11 cellular contexts compared by ENCODE assay signal in the genomic region with DNA sequence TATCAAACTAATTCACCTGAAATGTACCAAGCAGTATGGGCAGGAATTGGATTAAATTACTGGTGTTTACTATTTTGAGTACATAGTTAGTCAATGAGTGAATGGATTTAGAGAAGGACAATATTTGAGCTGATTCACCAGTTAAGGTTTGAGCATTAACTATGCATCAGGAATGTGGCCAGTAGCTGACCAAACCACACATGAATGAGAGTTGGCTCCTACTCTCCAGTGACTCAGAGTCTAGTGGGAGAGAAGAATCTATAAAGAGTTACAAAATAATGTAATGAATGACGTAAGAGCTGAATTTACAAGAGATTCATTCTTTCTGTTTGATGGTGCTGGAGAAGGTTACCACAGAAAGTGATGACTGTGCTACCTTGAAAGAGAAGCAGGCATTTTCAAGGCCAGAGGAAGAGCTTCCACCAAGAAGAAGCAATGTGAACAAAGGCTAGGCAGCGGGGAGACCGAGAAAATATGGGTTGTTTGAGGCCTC. TPM values are rescaled to one million over a fixed set of nuclear protein-coding genes. Genes with fewer than 3 reads are reported as not detected.
A peak's percentile ranks its signal among the peaks of the same experiment; 100 is the strongest.
DNase-seq lines count a peak whose midpoint lies in the region; ATAC-seq and TF ChIP-seq lines count a peak whose summit lies in the region.
"Had no signal": no experiment of that assay in that cellular context is flagged by ENCODE, and none has a peak within 500 bp of the region (broad histone marks: within the 10 kb centered on the region; RNA-seq: fewer than 3 reads in every experiment).

No MANE protein-coding gene starts in this region.

- 59 to 65% methylated on average over 3 of the region's 3 CpGs for WGBS in gastroesophageal sphincter (ENCODE audit: low coverage in 1 of 2), 2 donors
- 63% methylated on average over 3 of the region's 3 CpGs for WGBS in suprapubic skin

- peak; percentile 2 for DNase-seq in activated CD8-positive, alpha-beta T cell treated with anti-CD3 and anti-CD28 coated beads for 36 hours
- DNase-seq in activated CD8-positive, alpha-beta T cell treated with anti-CD3 and anti-CD28 coated beads, Interleukin-2, amount 10 ng/mL, durations not matched to agents 7 days and 5 days: no peak
- DNase-seq in SK-MEL-5 (ENCODE audit: low read depth, low spot score) (peak; percentile 96), suprapubic skin (ENCODE audit: low spot score in 2 of 2) (no peak)
- no peak for DNase-seq in stimulated activated CD4-positive, alpha-beta T cell treated with anti-CD3 and anti-CD28 coated beads, Interleukin-4, amount 100 ng/mL, for 1 hour
- DNase-seq: CD4-positive, CD25-positive, alpha-beta regulatory T cell; head of caudate nucleus had no signal

- TF ChIP-seq CTCF in activated CD8-positive, alpha-beta T cell treated with anti-CD3 and anti-CD28 coated beads for 36 hours (IDR thresholded peaks at IDR 0.05): no peak
- no peak for TF ChIP-seq CTCF in gastroesophageal sphincter (IDR thresholded peaks at IDR 0.05)
- TF ChIP-seq CTCF in suprapubic skin (IDR thresholded peaks at IDR 0.05): no peak

- CTCF ChIA-PET in activated CD8-positive, alpha-beta T cell treated with anti-CD3 and anti-CD28 coated beads for 36 hours (lab: Charles Lee): interaction anchor here (1.0 kb wide), 1 partner anchor 44 kb away, joined by 3 read pairs; no protein-coding TSS in a partner anchor
- CTCF ChIA-PET in activated CD8-positive, alpha-beta T cell treated with anti-CD3 and anti-CD28 coated beads, Interleukin-2, amount 10 ng/mL, durations not matched to agents 7 days and 5 days (lab: Charles Lee): interaction anchor here (1.0 to 1.1 kb wide), 2 partner anchors 18 to 43 kb away, joined by 4 read pairs; partner anchors contain the start of gene BCO2

- no peaks in the 10 kb centered on the region for H3K9me3 Mint-ChIP-seq in activated CD8-positive, alpha-beta T cell treated with anti-CD3 and anti-CD28 coated beads for 36 hours
- H3K9me3 Mint-ChIP-seq in activated CD8-positive, alpha-beta T cell treated with anti-CD3 and anti-CD28 coated beads, Interleukin-2, amount 10 ng/mL, durations not matched to agents 7 days and 5 days (ENCODE audit: insufficient read depth): no peaks in the 10 kb centered on the region
- no peaks in the 10 kb centered on the region for H3K9me3 Mint-ChIP-seq in stimulated activated memory B cell treated with anti-CD40 and anti-IgM and Interleukin-4, amounts not matched to agents 10 μg/mL and 1 μg/mL and 100 μg/mL, for 72 hours

- H3K4me3 ChIP-seq in gastroesophageal sphincter (no peak overlapping the region), suprapubic skin (no peak overlapping the region)

- peaks cover 2% of the 10 kb centered on the region for H3K4me1 Mint-ChIP-seq in activated CD8-positive, alpha-beta T cell treated with anti-CD3 and anti-CD28 coated beads for 36 hours (ENCODE audit: low read depth)
- no peaks in the 10 kb centered on the region for H3K4me1 Mint-ChIP-seq in activated CD8-positive, alpha-beta T cell treated with anti-CD3 and anti-CD28 coated beads, Interleukin-2, amount 10 ng/mL, durations not matched to agents 7 days and 5 days (ENCODE audit: low read depth)
- H3K4me1 Mint-ChIP-seq in stimulated activated memory B cell treated with anti-CD40 and anti-IgM and Interleukin-4, amounts not matched to agents 10 μg/mL and 1 μg/mL and 100 μg/mL, for 72 hours: peaks cover 16% of the 10 kb centered on the region
- H3K4me1 Mint-ChIP-seq: CD4-positive, CD25-positive, alpha-beta regulatory T cell had no signal

- peaks cover 4% of the 10 kb centered on the region for H3K27me3 Mint-ChIP-seq in activated CD8-positive, alpha-beta T cell treated with anti-CD3 and anti-CD28 coated beads for 36 hours
- H3K27me3 Mint-ChIP-seq in activated CD8-positive, alpha-beta T cell treated with anti-CD3 and anti-CD28 coated beads, Interleukin-2, amount 10 ng/mL, durations not matched to agents 7 days and 5 days (ENCODE audit: low read depth): peaks cover 10% of the 10 kb centered on the region
- peaks cover 7% of the 10 kb centered on the region for H3K27me3 Mint-ChIP-seq in stimulated activated memory B cell treated with anti-CD40 and anti-IgM and Interleukin-4, amounts not matched to agents 10 μg/mL and 1 μg/mL and 100 μg/mL, for 72 hours

- TF ChIP-seq EP300 in gastroesophageal sphincter (IDR thresholded peaks at IDR 0.05): no peak
- TF ChIP-seq EP300 in suprapubic skin (IDR thresholded peaks at IDR 0.05): no peak

- intact Hi-C loops in activated CD8-positive, alpha-beta T cell treated with anti-CD3 and anti-CD28 coated beads for 36 hours (cut with micrococcal nuclease): no loop called here

- POLR2A ChIA-PET in activated CD8-positive, alpha-beta T cell treated with anti-CD3 and anti-CD28 coated beads for 36 hours (lab: Charles Lee): no interaction called here
- POLR2A ChIA-PET in activated CD8-positive, alpha-beta T cell treated with anti-CD3 and anti-CD28 coated beads, Interleukin-2, amount 10 ng/mL, durations not matched to agents 7 days and 5 days (lab: Charles Lee): no interaction called here

- H3K4me1 ChIP-seq in gastroesophageal sphincter (no peaks in the 10 kb centered on the region), suprapubic skin (peaks cover 40% of the 10 kb centered on the region)

- no peak overlapping the region for H3K27ac Mint-ChIP-seq in activated CD8-positive, alpha-beta T cell treated with anti-CD3 and anti-CD28 coated beads for 36 hours
- no peak overlapping the region for H3K27ac Mint-ChIP-seq in activated CD8-positive, alpha-beta T cell treated with anti-CD3 and anti-CD28 coated beads, Interleukin-2, amount 10 ng/mL, durations not matched to agents 7 days and 5 days
- no peak overlapping the region for H3K27ac Mint-ChIP-seq in stimulated activated memory B cell treated with anti-CD40 and anti-IgM and Interleukin-4, amounts not matched to agents 10 μg/mL and 1 μg/mL and 100 μg/mL, for 72 hours
- H3K27ac Mint-ChIP-seq: CD4-positive, CD25-positive, alpha-beta regulatory T cell had no signal

- no peaks in the 10 kb centered on the region for H3K27me3 ChIP-seq in gastroesophageal sphincter
- no peaks in the 10 kb centered on the region for H3K27me3 ChIP-seq in suprapubic skin

- H3K9me3 ChIP-seq in gastroesophageal sphincter (no peaks in the 10 kb centered on the region), suprapubic skin (no peaks in the 10 kb centered on the region)

- in situ Hi-C loops in SK-MEL-5 (cut with HindIII; ENCODE audit: low pct_unique_long_range_greater_than_20kb, low sequenced_read_pairs): no loop called here

- H3K36me3 ChIP-seq in gastroesophageal sphincter: no peaks in the 10 kb centered on the region
- H3K36me3 ChIP-seq in suprapubic skin: peaks cover 3% of the 10 kb centered on the region

- H3K36me3 Mint-ChIP-seq in activated CD8-positive, alpha-beta T cell treated with anti-CD3 and anti-CD28 coated beads for 36 hours (ENCODE audit: low read depth): no peaks in the 10 kb centered on the region
- H3K36me3 Mint-ChIP-seq in activated CD8-positive, alpha-beta T cell treated with anti-CD3 and anti-CD28 coated beads, Interleukin-2, amount 10 ng/mL, durations not matched to agents 7 days and 5 days (ENCODE audit: low read depth): no peaks in the 10 kb centered on the region
- peaks cover 6% of the 10 kb centered on the region for H3K36me3 Mint-ChIP-seq in stimulated activated memory B cell treated with anti-CD40 and anti-IgM and Interleukin-4, amounts not matched to agents 10 μg/mL and 1 μg/mL and 100 μg/mL, for 72 hours

- peak; percentile 64 for ATAC-seq in activated CD8-positive, alpha-beta T cell treated with anti-CD3 and anti-CD28 coated beads for 36 hours
- ATAC-seq in activated CD8-positive, alpha-beta T cell treated with anti-CD3 and anti-CD28 coated beads, Interleukin-2, amount 10 ng/mL, durations not matched to agents 7 days and 5 days: no peak
- ATAC-seq in gastroesophageal sphincter: peak; percentile 88
- no peak for ATAC-seq in stimulated activated memory B cell treated with anti-CD40 and anti-IgM and Interleukin-4, amounts not matched to agents 10 μg/mL and 1 μg/mL and 100 μg/mL, for 72 hours
- no peak for ATAC-seq in GM18502 (IDR thresholded peaks at IDR 0.05; ENCODE audit: poor library complexity, unreplicated experiment)

- H3K27ac ChIP-seq in gastroesophageal sphincter: peak overlapping the region in 1 of 4 donors; percentile 33
- H3K27ac ChIP-seq in suprapubic skin: peak overlapping the region; percentile 51

- TF ChIP-seq POLR2A in gastroesophageal sphincter (IDR thresholded peaks at IDR 0.05) (no peak), suprapubic skin (IDR thresholded peaks at IDR 0.05) (no peak)

- no peak overlapping the region for H3K4me3 Mint-ChIP-seq in activated CD8-positive, alpha-beta T cell treated with anti-CD3 and anti-CD28 coated beads for 36 hours
- H3K4me3 Mint-ChIP-seq in activated CD8-positive, alpha-beta T cell treated with anti-CD3 and anti-CD28 coated beads, Interleukin-2, amount 10 ng/mL, durations not matched to agents 7 days and 5 days: no peak overlapping the region
- H3K4me3 Mint-ChIP-seq in stimulated activated memory B cell treated with anti-CD40 and anti-IgM and Interleukin-4, amounts not matched to agents 10 μg/mL and 1 μg/mL and 100 μg/mL, for 72 hours: no peak overlapping the region
- H3K4me3 Mint-ChIP-seq: CD4-positive, CD25-positive, alpha-beta regulatory T cell had no signal

RNA-seq across cellular contexts. Expression of gene IL18, which starts 6.6 kb away (rescaled TPM):
- not detected for total RNA-seq in activated CD8-positive, alpha-beta T cell treated with anti-CD3 and anti-CD28 coated beads for 36 hours
- total RNA-seq in activated CD8-positive, alpha-beta T cell treated with anti-CD3 and anti-CD28 coated beads, Interleukin-2, amount 10 ng/mL, durations not matched to agents 7 days and 5 days: under 1 TPM; 0.26 to 0.40 TPM
- 0.71 and 1.3 TPM in 2 replicates for total RNA-seq in SK-MEL-5 (2014; rRNA removed; shearing (Covaris generic))
- polyA plus RNA-seq in SK-MEL-5 (2015; cell fraction: cytosol; rRNA removed): 0.13 and 1.1 TPM in 2 replicates
- polyA plus RNA-seq in SK-MEL-5 (2015; cell fraction: nucleus; rRNA removed): 2.1 and 2.2 TPM in 2 replicates
- total RNA-seq in gastroesophageal sphincter (10 to 100 TPM in 1 of 4 donors, 1 to 10 TPM in 3; 5.6 to 16.9 (median 6.9) TPM), suprapubic skin (100 to 1,000 TPM; 161 to 329 (median 184) TPM)
- polyA plus RNA-seq: CD4-positive, CD25-positive, alpha-beta regulatory T cell had no signal

RNA-seq across cellular contexts. Expression of gene TEX12, which starts 9.9 kb away (rescaled TPM):
- not detected for total RNA-seq in activated CD8-positive, alpha-beta T cell treated with anti-CD3 and anti-CD28 coated beads for 36 hours
- not detected for total RNA-seq in activated CD8-positive, alpha-beta T cell treated with anti-CD3 and anti-CD28 coated beads, Interleukin-2, amount 10 ng/mL, durations not matched to agents 7 days and 5 days
- total RNA-seq in SK-MEL-5 (2014; rRNA removed; shearing (Covaris generic)): 0.43 and 0.48 TPM in 2 replicates
- not detected in 2 replicates for polyA plus RNA-seq in SK-MEL-5 (2015; cell fraction: cytosol; rRNA removed)
- polyA plus RNA-seq in SK-MEL-5 (2015; cell fraction: nucleus; rRNA removed): 2.1 TPM in 1 of 2 replicates, not detected in the other
- total RNA-seq in gastroesophageal sphincter: not detected
- total RNA-seq in suprapubic skin: 1 to 10 TPM in 2 of 4 donors, not detected in 2; 1.1 to 1.2 TPM
- total RNA-seq: T-helper 2 cell treated with Interferon-gamma antibody and Interleukin-4, amounts not matched to agents 100 ng/mL and 5 ng/mL, for 36 hours had no signal

RNA-seq across cellular contexts. Expression of gene BCO2, which starts 18.0 kb away (rescaled TPM):
- 1 to 10 TPM in 1 of 2 experiments, under 1 TPM in 1; 0.97 to 1.4 TPM for total RNA-seq in activated CD8-positive, alpha-beta T cell treated with anti-CD3 and anti-CD28 coated beads for 36 hours
- total RNA-seq in activated CD8-positive, alpha-beta T cell treated with anti-CD3 and anti-CD28 coated beads, Interleukin-2, amount 10 ng/mL, durations not matched to agents 7 days and 5 days: 1 to 10 TPM; 1.3 to 1.9 TPM
- 0.37 and 1.4 TPM in 2 replicates for total RNA-seq in SK-MEL-5 (2014; rRNA removed; shearing (Covaris generic))
- 0.22 and 0.90 TPM in 2 replicates for polyA plus RNA-seq in SK-MEL-5 (2015; cell fraction: cytosol; rRNA removed)
- polyA plus RNA-seq in SK-MEL-5 (2015; cell fraction: nucleus; rRNA removed): 2.1 and 4.1 TPM in 2 replicates
- total RNA-seq in gastroesophageal sphincter: 1 to 10 TPM in 3 of 4 donors, under 1 TPM in 1; 0.96 to 7.5 (median 6.6) TPM
- total RNA-seq in suprapubic skin: 10 to 100 TPM in 1 of 4 donors, 1 to 10 TPM in 3; 1.2 to 28.2 (median 2.7) TPM
- polyA plus RNA-seq: CD4-positive, CD25-positive, alpha-beta regulatory T cell had no signal

Comparison
In these comparisons a context has a peak if more than half of its experiments do, and no peak if none do; other contexts are left out.
1. ATAC-seq: peak in activated CD8-positive, alpha-beta T cell treated with anti-CD3 and anti-CD28 coated beads for 36 hours (single experiment) and gastroesophageal sphincter (single experiment); none in activated CD8-positive, alpha-beta T cell treated with anti-CD3 and anti-CD28 coated beads, Interleukin-2, amount 10 ng/mL, durations not matched to agents 7 days and 5 days (single experiment), stimulated activated memory B cell treated with anti-CD40 and anti-IgM and Interleukin-4, amounts not matched to agents 10 μg/mL and 1 μg/mL and 100 μg/mL, for 72 hours (single experiment) and GM18502 (single experiment).
2. DNase-seq: peak in activated CD8-positive, alpha-beta T cell treated with anti-CD3 and anti-CD28 coated beads for 36 hours (single experiment) and SK-MEL-5 (single experiment); none in activated CD8-positive, alpha-beta T cell treated with anti-CD3 and anti-CD28 coated beads, Interleukin-2, amount 10 ng/mL, durations not matched to agents 7 days and 5 days (single experiment), suprapubic skin (0 of 2) and stimulated activated CD4-positive, alpha-beta T cell treated with anti-CD3 and anti-CD28 coated beads, Interleukin-4, amount 100 ng/mL, for 1 hour (single experiment).
3. RNA of gene IL18, which starts 6.6 kb away (total RNA-seq): 161 to 329 TPM in suprapubic skin; 5.6 to 16.9 TPM in gastroesophageal sphincter, 0.71 to 1.3 TPM in SK-MEL-5, 0.26 to 0.40 TPM in activated CD8-positive, alpha-beta T cell treated with anti-CD3 and anti-CD28 coated beads, Interleukin-2, amount 10 ng/mL, durations not matched to agents 7 days and 5 days and not detected in activated CD8-positive, alpha-beta T cell treated with anti-CD3 and anti-CD28 coated beads for 36 hours; every median in the first group is over 4 times any median in the second.